8 cellular contexts compared by ENCODE assay signal in the genomic region with DNA sequence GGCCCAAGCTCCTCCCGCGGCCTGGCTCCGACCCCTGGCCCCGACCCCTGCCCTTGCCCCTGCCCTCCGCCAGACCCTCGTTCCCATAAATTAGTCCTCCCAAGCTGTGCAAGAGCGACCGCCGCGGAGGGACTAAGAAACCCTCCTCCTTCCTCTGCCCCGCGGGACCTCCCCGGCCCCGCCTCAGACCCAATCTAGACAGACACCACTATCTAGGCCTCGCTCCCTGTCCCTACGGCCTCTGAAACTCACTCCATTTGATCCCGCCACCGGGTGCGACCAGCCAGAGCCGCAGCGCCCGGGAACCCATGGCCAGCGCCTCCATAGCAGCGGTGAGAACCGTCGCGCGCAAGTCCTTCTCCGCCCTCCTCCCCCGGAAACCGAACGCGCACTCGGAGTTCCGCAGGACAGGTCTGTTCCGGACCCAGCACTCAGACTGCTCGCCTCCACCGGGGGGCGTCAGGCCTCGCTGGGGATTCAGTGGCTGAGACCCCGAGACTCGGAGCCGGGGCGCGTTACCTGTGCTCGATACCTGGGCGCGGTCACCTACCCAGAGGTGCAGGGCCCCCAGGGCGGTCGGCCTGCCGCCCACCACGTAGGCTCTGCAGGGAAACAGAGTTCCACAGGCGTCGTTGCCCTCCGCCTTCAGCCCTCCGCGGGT. TPM values are rescaled to one million over a fixed set of nuclear protein-coding genes. Genes with fewer than 3 reads are reported as not detected.
DNase-seq lines count a peak whose midpoint lies in the region; ATAC-seq and TF ChIP-seq lines count a peak whose summit lies in the region.

A gene (minus strand): TSS at position 331 of the 661 bp plus-strand sequence. CDS start 6 bp downstream, at position 325.

- H3K4me3 ChIP-seq in OCI-LY1 (ENCODE audit: low read depth, low read length, poor library complexity, severe bottlenecking) (peak within 1 kb of the TSS; percentile 92), epithelial cell of esophagus (ENCODE audit: low read length) (peak within 1 kb of the TSS; percentile 89), mucosa of descending colon (peak within 1 kb of the TSS; percentile 64)

- intact Hi-C loops in mucosa of descending colon (cut with DNase I, micrococcal nuclease), result loop anchor here (5.0 kb wide), 2 partner anchors 100 to 565 kb away; a partner anchor contains a TSS

- no peaks in the 10 kb centered on the region for H3K9me2 ChIP-seq in OCI-LY1 (ENCODE audit: low read depth, low read length)

- ATAC-seq in GM21515 (IDR thresholded peaks at IDR 0.05; ENCODE audit: unreplicated experiment) (peak; percentile 94), mucosa of descending colon (peak; percentile 98)

- TF ChIP-seq CTCF in OCI-LY1 (IDR thresholded peaks at IDR 0.05; ENCODE audit: low read length) (peak; percentile 75), epithelial cell of esophagus (IDR thresholded peaks at IDR 0.05; ENCODE audit: insufficient read depth, low read depth, low read length, missing control alignments) (peak; percentile 56), mucosa of descending colon (IDR thresholded peaks at IDR 0.05) (no peak)

- H3K27ac ChIP-seq in OCI-LY1 (ENCODE audit: low read depth, low read length, poor library complexity, severe bottlenecking), result peak within 1 kb of the TSS; percentile 55

- H3K9me3 ChIP-seq in OCI-LY1 (ENCODE audit: low read length), result no peaks in the 10 kb centered on the region
- no peaks in the 10 kb centered on the region for H3K9me3 ChIP-seq in mucosa of descending colon

- no peaks in the 10 kb centered on the region for H3F3A ChIP-seq in OCI-LY1 (ENCODE audit: insufficient read depth, low read length)

- peak within 1 kb of the TSS; percentile 90 for H3K9ac ChIP-seq in OCI-LY1 (ENCODE audit: low read length)

- DNase-seq in DMS 273 (lab: John Stamatoyannopoulos, UW; ENCODE audit: unreplicated experiment), result peak; percentile 95
- DNase-seq in HuH-7 (ENCODE audit: low spot score), result peak; percentile 80
- DNase-seq in activated T-cell treated with anti-CD3 and anti-CD28 coated beads for 1 hour (ENCODE audit: low read depth), result peak; percentile 79
- DNase-seq in epithelial cell of esophagus (ENCODE audit: low read depth), result peak; percentile 93
- DNase-seq in mucosa of descending colon, result peak; percentile 88 to 93 (median 92)
- peak; percentile 81 for DNase-seq in stimulated activated CD8-positive, alpha-beta memory T cell treated with anti-CD3 and anti-CD28 coated beads, Interleukin-4, amount 100 ng/mL, for 24 hours (ENCODE audit: low read depth)

- peak within 1 kb of the TSS; percentile 89 for H3K4me2 ChIP-seq in OCI-LY1 (ENCODE audit: low read length)

- H3K36me3 ChIP-seq in OCI-LY1 (ENCODE audit: insufficient read depth, low read length) (peaks cover 31% of the 10 kb centered on the region), mucosa of descending colon (ENCODE audit: low read depth) (no peaks in the 10 kb centered on the region)

- peaks cover 8% of the 10 kb centered on the region for H3K79me2 ChIP-seq in OCI-LY1 (ENCODE audit: insufficient read depth, low read length)

- H3K4me1 ChIP-seq in OCI-LY1 (ENCODE audit: insufficient read depth, low read length, severe bottlenecking) (peaks cover 25% of the 10 kb centered on the region), mucosa of descending colon (ENCODE audit: low read depth) (peaks cover 11% of the 10 kb centered on the region)

- H4K20me1 ChIP-seq in OCI-LY1 (ENCODE audit: insufficient read depth, low read length), result no peaks in the 10 kb centered on the region

- H2AFZ ChIP-seq in OCI-LY1 (ENCODE audit: low read length), result peak within 1 kb of the TSS; percentile 96

- H3K27me3 ChIP-seq in OCI-LY1 (ENCODE audit: insufficient read depth, low read length), result no peaks in the 10 kb centered on the region

RNA-seq across cellular contexts. Expression of the gene that starts here (rescaled TPM):
- total RNA-seq in mucosa of descending colon, result 10 to 100 TPM; 21.6 to 27.9 (median 22.1) TPM

Comparison
In these comparisons a context has a peak if more than half of its experiments do, and no peak if none do; other contexts are left out.
1. Peak in every context shown above with its lines: DNase-seq, ATAC-seq, H3K4me3 ChIP-seq and H3K27ac ChIP-seq.